Comparison of ENCODE assay signal across 9 cellular contexts in the genomic region with DNA sequence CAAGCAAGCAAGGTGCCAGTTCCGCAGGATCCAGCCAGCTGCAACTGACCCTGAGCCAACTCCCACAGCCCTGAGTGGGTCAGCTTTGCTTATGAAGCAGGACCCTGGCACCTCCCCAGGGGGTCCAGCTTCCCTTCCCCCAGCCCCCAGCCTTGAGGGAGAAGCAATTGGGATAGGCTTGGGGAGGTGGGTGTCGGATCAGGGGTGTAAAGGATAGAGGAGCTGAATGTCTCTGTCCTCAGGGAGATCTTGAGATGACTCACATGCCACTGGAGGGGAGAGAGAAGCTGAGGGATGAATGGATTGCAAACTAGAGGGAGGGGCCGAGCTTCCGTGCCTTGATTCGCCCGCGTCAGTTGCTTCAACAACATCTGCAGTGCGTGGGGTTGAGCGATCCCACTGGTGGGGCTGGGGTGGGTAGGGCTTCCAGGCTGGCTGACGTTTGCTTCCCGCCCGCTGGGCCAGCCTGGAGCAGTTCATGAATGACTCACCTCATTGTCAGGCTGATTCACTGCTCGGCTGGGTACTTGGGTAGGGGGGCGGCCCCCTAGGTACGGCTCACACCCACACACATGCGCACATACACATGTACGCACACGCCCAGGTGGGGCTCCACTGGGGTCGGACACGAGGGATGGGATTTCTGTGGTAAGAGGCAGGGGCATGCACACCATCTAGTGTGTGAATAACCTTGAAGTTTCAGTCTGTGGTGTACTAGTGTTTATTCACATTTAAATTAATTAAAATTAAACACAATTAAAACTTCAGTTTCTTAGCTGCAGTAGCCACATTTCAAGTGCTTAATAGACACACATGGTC. TPM values are rescaled to one million over a fixed set of nuclear protein-coding genes. Genes with fewer than 3 reads are reported as not detected.
DNase-seq lines count a peak whose midpoint lies in the region; ATAC-seq lines count a peak whose summit lies in the region.
"Had no signal": no experiment of that assay in that cellular context is flagged by ENCODE, and none has a peak within 500 bp of the region (broad histone marks: within the 10 kb centered on the region; RNA-seq: fewer than 3 reads in every experiment).

No MANE protein-coding gene starts in this region.

- in situ Hi-C loops in Caki2 (cut with HindIII; ENCODE audit: low pct_unique_long_range_greater_than_20kb, low sequenced_read_pairs): no loop called here

- peak overlapping the region in 18 of 21 experiments; percentile 37 to 88 (median 73) for H3K27ac ChIP-seq in skin epidermis
- H3K27ac ChIP-seq: HL-60 had no signal

- ATAC-seq in GM18873 (IDR thresholded peaks at IDR 0.05; ENCODE audit: low FRiP score, unreplicated experiment): no peak
- ATAC-seq in GM19324 (IDR thresholded peaks at IDR 0.05; ENCODE audit: low FRiP score, unreplicated experiment): no peak

- H3K4me3 ChIP-seq in skin epidermis: no peak overlapping the region

- DNase-seq in Caki2 (ENCODE audit: low read depth): peak; percentile 99
- peak; percentile 92 for DNase-seq in MV-4-11 (lab: John Stamatoyannopoulos, UW)
- peak; percentile 47 for DNase-seq in T-helper 22 cell (ENCODE audit: low read depth)
- DNase-seq in astrocyte of the hippocampus (ENCODE audit: low read depth, low spot score): peak; percentile 99
- DNase-seq in hypothalamus (lab: John Stamatoyannopoulos, UW): peak in 37 of 51 donors; percentile 23 to 92 (median 57)

RNA-seq across cellular contexts. Expression of a gene that starts 3.6 kb away (rescaled TPM):
- 3.0 and 5.7 TPM in 2 replicates for total RNA-seq in Caki2 (2014; rRNA removed; shearing (Covaris generic); ENCODE audit: low replicate concordance)

RNA-seq across cellular contexts. Expression of a gene that starts 14.7 kb away (rescaled TPM):
- total RNA-seq in Caki2 (2014; rRNA removed; shearing (Covaris generic); ENCODE audit: low replicate concordance): 30.9 and 38.0 TPM in 2 replicates

RNA-seq across cellular contexts. Expression of a gene that starts 32.4 kb away (rescaled TPM):
- not detected in 2 replicates for total RNA-seq in Caki2 (2014; rRNA removed; shearing (Covaris generic); ENCODE audit: low replicate concordance)

RNA-seq across cellular contexts. Expression of a gene that starts 48.7 kb away (rescaled TPM):
- total RNA-seq in Caki2 (2014; rRNA removed; shearing (Covaris generic); ENCODE audit: low replicate concordance): 37.5 and 66.0 TPM in 2 replicates

Comparison
In these comparisons a context has a peak if more than half of its experiments do, and no peak if none do; other contexts are left out.
1. DNase-seq: peak in every context shown above with its lines; median percentile 99 in Caki2; 99 in astrocyte of the hippocampus; 92 in MV-4-11; 57 in hypothalamus; 47 in T-helper 22 cell.